8 cellular contexts compared by ENCODE assay signal in genomic region chr2:74548919-74549684, GRCh38. TPM values are rescaled to one million over a fixed set of nuclear protein-coding genes. Genes with fewer than 3 reads are reported as not detected.
DNase-seq lines count a peak whose midpoint lies in the region; ATAC-seq and TF ChIP-seq lines count a peak whose summit lies in the region.

No MANE protein-coding gene starts in this region.

- H3K4me1 ChIP-seq in PC-3 (ENCODE audit: insufficient read depth, low read length): peaks cover 12% of the 10 kb centered on the region; the same call in 1 of the 2 replicates
- H3K4me1 ChIP-seq in liver (ENCODE audit: control insufficient read depth in 4 of 4, insufficient read depth in 4 of 4, low read length in 3 of 4): peaks cover 5 to 16% (median 10%) of the 10 kb centered on the region in 4 donors
- H3K4me1 ChIP-seq in thoracic aorta (ENCODE audit: control insufficient read depth in 1 of 2, low read depth in 2 of 2): peaks cover 7 to 29% of the 10 kb centered on the region in 2 donors

- H3K9me3 ChIP-seq in PC-3 (ENCODE audit: low read length) (no peaks in the 10 kb centered on the region), liver (ENCODE audit: control insufficient read depth in 4 of 4, low read length in 3 of 4) (no peaks in the 10 kb centered on the region), thoracic aorta (no peaks in the 10 kb centered on the region)

- peak overlapping the region; percentile 97 for H2AFZ ChIP-seq in PC-3 (ENCODE audit: low read length)

- H3K27ac ChIP-seq in PC-3 (ENCODE audit: low read length): peak overlapping the region; percentile 48
- H3K27ac ChIP-seq in liver (ENCODE audit: low read depth in 1 of 2, low read length in 2 of 2): no peak overlapping the region
- peak overlapping the region in 1 of 2 donors; percentile 41 for H3K27ac ChIP-seq in thoracic aorta

- TF ChIP-seq RAD21 in liver (IDR thresholded peaks at IDR 0.05): no peak

- H3K9ac ChIP-seq in PC-3 (ENCODE audit: low read length) (peak overlapping the region; percentile 80), liver (ENCODE audit: low read depth in 1 of 2, low read length in 2 of 2) (peak overlapping the region in 1 of 2 donors; percentile 47)

- WGBS in liver: 2% methylated on average over 72 of the region's 72 CpGs

- H3K4me3 ChIP-seq in PC-3 (ENCODE audit: low read length) (peak overlapping the region; percentile 83), choroid plexus epithelial cell (ENCODE audit: low read depth, low read length) (peak overlapping the region; percentile 58), liver (ENCODE audit: low read depth in 1 of 3, low read length in 3 of 3) (peak overlapping the region; percentile 24 to 58 (median 56)), thoracic aorta (peak overlapping the region; percentile 88)

- no peak for TF ChIP-seq CTCF in PC-3 (conservative IDR thresholded peaks at IDR 0.05; ENCODE audit: low read depth, low read length)
- TF ChIP-seq CTCF in choroid plexus epithelial cell (conservative IDR thresholded peaks at IDR 0.05; ENCODE audit: low read depth, low read length): no peak
- no peak for TF ChIP-seq CTCF in liver (IDR thresholded peaks at IDR 0.05; ENCODE audit: low read depth, low read length, missing input control)
- TF ChIP-seq CTCF in thoracic aorta (IDR thresholded peaks at IDR 0.05): no peak

- no peaks in the 10 kb centered on the region for H3K9me2 ChIP-seq in PC-3 (replicated peaks; ENCODE audit: low read length)

- DNase-seq in EL (peak; percentile 70), HCEC 1CT (peak; percentile 55), PC-3 (peak; percentile 76), choroid plexus epithelial cell (ENCODE audit: low read depth) (no peak), thoracic aorta (ENCODE audit: low spot score) (no peak), mesenteric fat pad (ENCODE audit: low spot score) (no peak), pons (ENCODE audit: low spot score) (no peak)

- POLR2A ChIA-PET in PC-3 (lab: Charles Lee; ENCODE audit: unreplicated experiment): no interaction called here

- H3K27me3 ChIP-seq in PC-3 (ENCODE audit: low read length) (no peaks in the 10 kb centered on the region), liver (ENCODE audit: control insufficient read depth in 4 of 4, insufficient read depth in 4 of 4, low read length in 3 of 4) (no peaks in the 10 kb centered on the region), thoracic aorta (replicated peaks; ENCODE audit: insufficient read depth) (no peaks in the 10 kb centered on the region)

- CTCF ChIA-PET in PC-3 (lab: Charles Lee): no interaction called here

- peaks cover 10% of the 10 kb centered on the region for H3K79me2 ChIP-seq in PC-3 (ENCODE audit: low read length)

- BruUV-seq in PC-3 (replicated peaks; lab: Mats Ljungman, UMichigan): TSS peak; percentile 69

- H3K36me3 ChIP-seq in PC-3 (ENCODE audit: low read depth, low read length) (no peaks in the 10 kb centered on the region), liver (ENCODE audit: control insufficient read depth in 4 of 4, insufficient read depth in 3 of 4, low read depth in 1 of 4, low read length in 3 of 4) (no peaks in the 10 kb centered on the region), thoracic aorta (no peaks in the 10 kb centered on the region)

- no peaks in the 10 kb centered on the region for H4K20me1 ChIP-seq in PC-3 (ENCODE audit: low read length)

- intact Hi-C loops in PC-3 (cut with micrococcal nuclease): no loop called here

- peak overlapping the region; percentile 100 for H3K4me2 ChIP-seq in PC-3 (ENCODE audit: low read length)

- ATAC-seq in PC-3 (peak; percentile 85), thoracic aorta (ENCODE audit: insufficient number of reproducible peaks, low FRiP score, low read depth) (no peak)

- no peaks in the 10 kb centered on the region for H3F3A ChIP-seq in PC-3 (ENCODE audit: low read length, unreplicated experiment)

TF ChIP-seq in liver, 16 proteins besides CTCF, POLR2A, EP300 and RAD21:
- TF ChIP-seq ATF3 (IDR thresholded peaks at IDR 0.05) (no peak), JUND (IDR thresholded peaks at IDR 0.05) (no peak), HNF4A (conservative IDR thresholded peaks at IDR 0.05) (no peak), TAF1 (conservative IDR thresholded peaks at IDR 0.05) (no peak), SP1 (IDR thresholded peaks at IDR 0.05) (no peak), YY1 (IDR thresholded peaks at IDR 0.05) (no peak), FOXA2 (IDR thresholded peaks at IDR 0.05) (no peak), RXRA (IDR thresholded peaks at IDR 0.05) (no peak), EGR1 (IDR thresholded peaks at IDR 0.05; ENCODE audit: low read depth in 2 of 2) (no peak), HNF4G (IDR thresholded peaks at IDR 0.05) (no peak), NR2F2 (IDR thresholded peaks at IDR 0.05) (no peak), GABPA (IDR thresholded peaks at IDR 0.05 in 1 of 2, conservative IDR thresholded peaks at IDR 0.05 in 1 of 2) (no peak)
- TF ChIP-seq, protein P1, sequence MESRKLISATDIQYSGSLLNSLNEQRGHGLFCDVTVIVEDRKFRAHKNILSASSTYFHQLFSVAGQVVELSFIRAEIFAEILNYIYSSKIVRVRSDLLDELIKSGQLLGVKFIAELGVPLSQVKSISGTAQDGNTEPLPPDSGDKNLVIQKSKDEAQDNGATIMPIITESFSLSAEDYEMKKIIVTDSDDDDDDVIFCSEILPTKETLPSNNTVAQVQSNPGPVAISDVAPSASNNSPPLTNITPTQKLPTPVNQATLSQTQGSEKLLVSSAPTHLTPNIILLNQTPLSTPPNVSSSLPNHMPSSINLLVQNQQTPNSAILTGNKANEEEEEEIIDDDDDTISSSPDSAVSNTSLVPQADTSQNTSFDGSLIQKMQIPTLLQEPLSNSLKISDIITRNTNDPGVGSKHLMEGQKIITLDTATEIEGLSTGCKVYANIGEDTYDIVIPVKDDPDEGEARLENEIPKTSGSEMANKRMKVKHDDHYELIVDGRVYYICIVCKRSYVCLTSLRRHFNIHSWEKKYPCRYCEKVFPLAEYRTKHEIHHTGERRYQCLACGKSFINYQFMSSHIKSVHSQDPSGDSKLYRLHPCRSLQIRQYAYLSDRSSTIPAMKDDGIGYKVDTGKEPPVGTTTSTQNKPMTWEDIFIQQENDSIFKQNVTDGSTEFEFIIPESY (IDR thresholded peaks at IDR 0.05): no peak
- TF ChIP-seq, protein P2, sequence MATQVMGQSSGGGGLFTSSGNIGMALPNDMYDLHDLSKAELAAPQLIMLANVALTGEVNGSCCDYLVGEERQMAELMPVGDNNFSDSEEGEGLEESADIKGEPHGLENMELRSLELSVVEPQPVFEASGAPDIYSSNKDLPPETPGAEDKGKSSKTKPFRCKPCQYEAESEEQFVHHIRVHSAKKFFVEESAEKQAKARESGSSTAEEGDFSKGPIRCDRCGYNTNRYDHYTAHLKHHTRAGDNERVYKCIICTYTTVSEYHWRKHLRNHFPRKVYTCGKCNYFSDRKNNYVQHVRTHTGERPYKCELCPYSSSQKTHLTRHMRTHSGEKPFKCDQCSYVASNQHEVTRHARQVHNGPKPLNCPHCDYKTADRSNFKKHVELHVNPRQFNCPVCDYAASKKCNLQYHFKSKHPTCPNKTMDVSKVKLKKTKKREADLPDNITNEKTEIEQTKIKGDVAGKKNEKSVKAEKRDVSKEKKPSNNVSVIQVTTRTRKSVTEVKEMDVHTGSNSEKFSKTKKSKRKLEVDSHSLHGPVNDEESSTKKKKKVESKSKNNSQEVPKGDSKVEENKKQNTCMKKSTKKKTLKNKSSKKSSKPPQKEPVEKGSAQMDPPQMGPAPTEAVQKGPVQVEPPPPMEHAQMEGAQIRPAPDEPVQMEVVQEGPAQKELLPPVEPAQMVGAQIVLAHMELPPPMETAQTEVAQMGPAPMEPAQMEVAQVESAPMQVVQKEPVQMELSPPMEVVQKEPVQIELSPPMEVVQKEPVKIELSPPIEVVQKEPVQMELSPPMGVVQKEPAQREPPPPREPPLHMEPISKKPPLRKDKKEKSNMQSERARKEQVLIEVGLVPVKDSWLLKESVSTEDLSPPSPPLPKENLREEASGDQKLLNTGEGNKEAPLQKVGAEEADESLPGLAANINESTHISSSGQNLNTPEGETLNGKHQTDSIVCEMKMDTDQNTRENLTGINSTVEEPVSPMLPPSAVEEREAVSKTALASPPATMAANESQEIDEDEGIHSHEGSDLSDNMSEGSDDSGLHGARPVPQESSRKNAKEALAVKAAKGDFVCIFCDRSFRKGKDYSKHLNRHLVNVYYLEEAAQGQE (IDR thresholded peaks at IDR 0.05): no peak
TF ChIP-seq in liver: peak in this region for 0.

RNA-seq across cellular contexts. Expression of gene LOXL3, which starts 4.6 kb away (rescaled TPM):
- total RNA-seq in PC-3 (2014; rRNA removed) (5.8 and 12.4 TPM in 2 replicates), liver (1 to 10 TPM; 1.6 to 2.8 TPM), thoracic aorta (10 to 100 TPM; 16.6 to 24.9 TPM), mesenteric fat pad (8.2 TPM)
- polyA plus RNA-seq in liver: under 1 TPM; 0.31 to 0.98 TPM

RNA-seq across cellular contexts. Expression of gene DOK1, which starts 5.4 kb away (rescaled TPM):
- total RNA-seq in PC-3 (2014; rRNA removed): 4.7 and 6.0 TPM in 2 replicates
- total RNA-seq in liver: 1 to 10 TPM; 4.6 to 8.6 TPM
- 1 to 10 TPM; 2.0 to 3.6 TPM for polyA plus RNA-seq in liver
- total RNA-seq in thoracic aorta: 10 to 100 TPM; 17.6 to 23.1 TPM
- 38.2 TPM for total RNA-seq in mesenteric fat pad

RNA-seq across cellular contexts. Expression of gene HTRA2, which starts 19.4 kb away (rescaled TPM):
- 71.8 and 77.5 TPM in 2 replicates for total RNA-seq in PC-3 (2014; rRNA removed)
- 10 to 100 TPM; 18.7 to 81.8 TPM for total RNA-seq in liver
- 10 to 100 TPM; 13.3 to 18.2 TPM for polyA plus RNA-seq in liver
- 10 to 100 TPM; 34.9 to 35.6 TPM for total RNA-seq in thoracic aorta
- 35.8 TPM for total RNA-seq in mesenteric fat pad

RNA-seq across cellular contexts. Expression of gene AUP1, which starts 19.6 kb away (rescaled TPM):
- total RNA-seq in PC-3 (2014; rRNA removed) (218 and 233 TPM in 2 replicates), liver (100 to 1,000 TPM in 1 of 2 donors, 10 to 100 TPM in 1; 62.6 to 126 TPM), thoracic aorta (100 to 1,000 TPM in 1 of 2 donors, 10 to 100 TPM in 1; 85.5 to 113 TPM), mesenteric fat pad (112 TPM)
- 100 to 1,000 TPM in 1 of 2 donors, 10 to 100 TPM in 1; 96.4 to 122 TPM for polyA plus RNA-seq in liver

RNA-seq across cellular contexts. Expression of gene DQX1, which starts 23.1 kb away (rescaled TPM):
- total RNA-seq in PC-3 (2014; rRNA removed) (0.07 and 0.63 TPM in 2 replicates), liver (1 to 10 TPM in 1 of 2 donors, under 1 TPM in 1; 0.08 to 1.0 TPM), thoracic aorta (1 to 10 TPM in 1 of 2 donors, not detected in 1; 1.9 TPM), mesenteric fat pad (not detected)
- under 1 TPM in 1 of 2 donors, not detected in 1; 0.05 TPM for polyA plus RNA-seq in liver

Comparison
In these comparisons a context has a peak if more than half of its experiments do, and no peak if none do; other contexts are left out.
1. DNase-seq: peak in EL (single experiment), HCEC 1CT (single experiment) and PC-3 (single experiment); none in choroid plexus epithelial cell (single experiment), thoracic aorta (single experiment), mesenteric fat pad (single experiment) and pons (single experiment).
2. Peak in every context shown above with its lines, with median percentiles within 50 percentile points of each other: H3K4me3 ChIP-seq.